Comparison of ENCODE assay signal across 34 cellular contexts in the genomic region with DNA sequence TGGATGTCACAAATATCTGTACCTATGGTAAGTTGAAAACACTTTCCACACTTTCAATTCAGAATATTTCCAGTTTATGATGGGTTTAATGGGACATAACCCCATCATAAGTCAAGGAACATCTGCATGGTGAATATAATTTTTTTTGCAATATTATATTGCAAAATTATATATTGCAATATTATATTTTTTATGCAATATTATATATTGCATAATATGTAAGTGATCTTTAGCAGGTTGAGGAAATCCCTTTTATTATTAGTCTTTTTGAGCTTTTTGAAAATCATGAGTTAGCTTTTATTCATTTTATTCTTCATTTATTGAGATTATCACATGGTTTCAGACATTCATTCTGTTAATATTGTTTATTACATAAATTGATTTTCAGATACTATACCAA.
"Had no signal": no experiment of that assay in that cellular context is flagged by ENCODE, and none has a peak within 500 bp of the region (broad histone marks: within the 10 kb centered on the region; RNA-seq: fewer than 3 reads in every experiment).

No MANE protein-coding gene starts in this region.

- DNase-seq: Karpas-422, Kasumi-1, MG63, MM.1S, MV-4-11, NCI-H1048, NCI-H1092, NCI-H1092 treated with DMSO at 0.1 percent for 48 hours, NCI-H1105, NCI-H1105 treated with DMSO at 0.1 percent for 48 hours, NCI-H1417 treated with DMSO at 0.1 percent for 48 hours, NCI-H1436, NCI-H1436 treated with DMSO at 0.1 percent for 48 hours, NCI-H146, NCI-H1694, NCI-H1694 treated with DMSO at 0.1 percent for 48 hours, NCI-H187, NCI-H187 treated with DMSO at 0.1 percent for 48 hours, NCI-H1930, NCI-H2029, NCI-H2029 treated with DMSO at 0.1 percent for 48 hours, NCI-H2081, NCI-H2081 treated with DMSO at 0.1 percent for 48 hours, NCI-H2107, NCI-H2171, NCI-H2171 treated with DMSO at 0.1 percent for 48 hours, NCI-H2227 treated with DMSO at 0.1 percent for 48 hours, NCI-H226, NCI-H345, NCI-H446, NCI-H446 treated with DMSO at 0.1 percent for 48 hours, NCI-H510A, NCI-H510A treated with DMSO at 0.1 percent for 48 hours, NCI-H524 had no signal

- H3K4me3 ChIP-seq: MG63 had no signal

- H3K36me3 ChIP-seq: MG63 had no signal

- H3K27me3 ChIP-seq: MG63 had no signal

- H3K9me3 ChIP-seq: MG63 had no signal
